ENCODE assay signal across 27 cellular contexts in the genomic region with DNA sequence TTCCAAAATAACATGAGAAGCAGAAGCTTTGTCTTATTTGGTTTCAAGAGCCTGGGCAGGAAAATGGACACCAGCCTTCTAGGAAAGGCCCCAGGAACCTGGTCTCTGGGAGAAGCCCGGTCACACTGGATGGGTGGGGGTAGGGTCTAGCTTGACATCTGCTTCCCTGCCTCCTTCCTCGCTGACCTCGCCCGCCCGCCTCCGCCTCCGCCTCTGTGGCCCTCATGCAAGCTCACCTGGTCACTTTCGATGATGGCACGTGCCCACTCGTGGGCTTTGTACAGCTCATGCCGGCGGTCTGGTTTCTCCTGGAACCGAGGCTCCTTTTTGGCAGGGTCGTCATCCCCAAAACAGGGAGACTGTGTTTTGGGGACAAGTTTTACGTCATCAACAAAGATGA.
"Had no signal": no experiment of that assay in that cellular context is flagged by ENCODE, and none has a peak within 500 bp of the region (broad histone marks: within the 10 kb centered on the region; RNA-seq: fewer than 3 reads in every experiment).

No MANE protein-coding gene starts in this region.

- H3K27ac Mint-ChIP-seq: activated CD4-positive, alpha-beta T cell treated with anti-CD3 and anti-CD28 coated beads for 36 hours; activated CD4-positive, alpha-beta T cell treated with anti-CD3 and anti-CD28 coated beads, Interleukin-2, amount 10 ng/mL, durations not matched to agents 7 days and 5 days; activated CD8-positive, alpha-beta T cell treated with anti-CD3 and anti-CD28 coated beads, Interleukin-2, amount 10 ng/mL, durations not matched to agents 7 days and 5 days; activated naive CD4-positive, alpha-beta T cell treated with anti-CD3 and anti-CD28 coated beads, Interleukin-2, amount 50 U/mL, for 24 hours; activated naive CD8-positive, alpha-beta T cell treated with anti-CD3 and anti-CD28 coated beads, Interleukin-2, amount 10 ng/mL, durations not matched to agents 7 days and 5 days; activated T-cell treated with anti-CD3 and anti-CD28 coated beads, Interleukin-2, amount 50 U/mL, for 24 hours; activated T-helper 2 cell treated with anti-CD3 and anti-CD28 coated beads, Interferon-gamma antibody, Interleukin-2, Interleukin-4, amounts not matched to agents 10 μg/mL and 5 μg/mL and 100 μg/mL, durations not matched to agents 14 hours and 24 hours and 36 hours had no signal

- H3K4me3 Mint-ChIP-seq: activated CD4-positive, alpha-beta T cell treated with anti-CD3 and anti-CD28 coated beads for 36 hours; activated CD4-positive, alpha-beta T cell treated with anti-CD3 and anti-CD28 coated beads, Interleukin-2, amount 10 ng/mL, durations not matched to agents 7 days and 5 days; activated CD8-positive, alpha-beta T cell treated with anti-CD3 and anti-CD28 coated beads, Interleukin-2, amount 10 ng/mL, durations not matched to agents 7 days and 5 days; activated naive CD4-positive, alpha-beta T cell treated with anti-CD3 and anti-CD28 coated beads, Interleukin-2, amount 50 U/mL, for 24 hours; activated naive CD8-positive, alpha-beta T cell treated with anti-CD3 and anti-CD28 coated beads, Interleukin-2, amount 10 ng/mL, durations not matched to agents 7 days and 5 days; activated T-cell treated with anti-CD3 and anti-CD28 coated beads, Interleukin-2, amount 50 U/mL, for 24 hours had no signal

- H3K27me3 Mint-ChIP-seq: activated CD4-positive, alpha-beta T cell treated with anti-CD3 and anti-CD28 coated beads for 36 hours; activated CD4-positive, alpha-beta T cell treated with anti-CD3 and anti-CD28 coated beads, Interleukin-2, amount 10 ng/mL, durations not matched to agents 7 days and 5 days; activated naive CD8-positive, alpha-beta T cell treated with anti-CD3 and anti-CD28 coated beads, Interleukin-2, amount 10 ng/mL, durations not matched to agents 7 days and 5 days had no signal

- H3K27ac ChIP-seq: body of pancreas, breast epithelium, KMS-11 had no signal

- H3K9me3 Mint-ChIP-seq: activated CD4-positive, alpha-beta T cell treated with anti-CD3 and anti-CD28 coated beads, Interleukin-2, amount 10 ng/mL, durations not matched to agents 7 days and 5 days; activated naive CD4-positive, alpha-beta T cell treated with anti-CD3 and anti-CD28 coated beads, Interleukin-2, amount 50 U/mL, for 24 hours; activated naive CD8-positive, alpha-beta T cell treated with anti-CD3 and anti-CD28 coated beads, Interleukin-2, amount 10 ng/mL, durations not matched to agents 7 days and 5 days; activated T-cell treated with anti-CD3 and anti-CD28 coated beads, Interleukin-2, amount 50 U/mL, for 24 hours; activated T-helper 2 cell treated with anti-CD3 and anti-CD28 coated beads, Interferon-gamma antibody, Interleukin-2, Interleukin-4, amounts not matched to agents 10 μg/mL and 5 μg/mL and 100 μg/mL, durations not matched to agents 14 hours and 24 hours and 36 hours had no signal

- H3K4me1 Mint-ChIP-seq: activated CD4-positive, alpha-beta T cell treated with anti-CD3 and anti-CD28 coated beads, Interleukin-2, amount 10 ng/mL, durations not matched to agents 7 days and 5 days; activated naive CD4-positive, alpha-beta T cell treated with anti-CD3 and anti-CD28 coated beads, Interleukin-2, amount 50 U/mL, for 24 hours; activated naive CD8-positive, alpha-beta T cell treated with anti-CD3 and anti-CD28 coated beads, Interleukin-2, amount 10 ng/mL, durations not matched to agents 7 days and 5 days had no signal

- H3K27me3 ChIP-seq: body of pancreas, breast epithelium had no signal

- DNase-seq: activated CD4-positive, alpha-beta T cell treated with anti-CD3 and anti-CD28 coated beads for 36 hours; activated CD4-positive, alpha-beta T cell treated with anti-CD3 and anti-CD28 coated beads, Interleukin-2, amount 10 ng/mL, durations not matched to agents 7 days and 5 days; activated CD4-positive, alpha-beta T cell treated with anti-CD3 and anti-CD28 coated beads, Interleukin-2, amount 50 U/mL, for 48 hours; activated CD8-positive, alpha-beta T cell treated with anti-CD3 and anti-CD28 coated beads, Interleukin-2, amount 10 ng/mL, durations not matched to agents 7 days and 5 days; activated gamma-delta T cell; activated naive CD4-positive, alpha-beta T cell treated with Interleukin-2 at 50 U/mL for 16 hours; activated naive CD8-positive, alpha-beta T cell treated with anti-CD3 and anti-CD28 coated beads, Interleukin-2, amount 10 ng/mL, durations not matched to agents 7 days and 5 days; activated T-cell treated with anti-CD3 and anti-CD28 coated beads, Interleukin-2, amount 50 U/mL, for 24 hours; body of pancreas; MM.1S; MV-4-11; NCI-H1092; NCI-H146; NCI-H187; NCI-H2029 treated with DMSO at 0.1 percent for 48 hours; NCI-H2107; NCI-H2171; NCI-H510A; NCI-H526; NCI-H748 treated with DMSO at 0.1 percent for 48 hours; Right ventricle myocardium superior; T1000 had no signal

- H3K4me3 ChIP-seq: body of pancreas, breast epithelium had no signal

- FAIRE-seq: astrocyte had no signal

- H3K36me3 Mint-ChIP-seq: activated naive CD4-positive, alpha-beta T cell treated with anti-CD3 and anti-CD28 coated beads, Interleukin-2, amount 50 U/mL, for 24 hours; activated naive CD8-positive, alpha-beta T cell treated with anti-CD3 and anti-CD28 coated beads, Interleukin-2, amount 10 ng/mL, durations not matched to agents 7 days and 5 days had no signal
